Comparison of ENCODE assay signal across 1 cellular context in the genomic region with DNA sequence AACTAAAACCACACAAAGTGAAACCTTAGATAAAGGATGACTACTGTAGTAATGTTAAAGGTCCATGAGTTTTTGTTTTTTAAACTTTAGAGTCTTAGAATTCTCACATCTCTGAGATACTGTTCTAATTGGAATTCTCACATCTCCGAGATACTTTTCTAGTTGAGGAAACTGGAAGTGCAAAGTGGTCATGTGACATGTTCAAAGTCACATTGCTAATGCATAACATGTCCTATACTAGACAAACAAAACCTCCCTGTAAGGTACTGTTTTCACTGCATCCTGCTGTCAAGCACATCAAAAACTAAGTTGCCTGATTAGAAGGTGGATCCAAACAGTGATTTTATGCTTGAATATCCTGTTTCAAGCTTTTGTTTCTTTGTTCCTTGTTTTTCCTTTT.
TF ChIP-seq lines count a peak whose summit lies in the region.

No MANE protein-coding gene starts in this region.

TF ChIP-seq in HepG2, 621 proteins besides CTCF, POLR2A, EP300 and RAD21:
- no peak for TF ChIP-seq MYC (CRISPR knock-in tag; IDR thresholded peaks at IDR 0.05; ENCODE audit: borderline replicate concordance)
- peak; percentile 47; the same call in 1 of the 2 replicates for TF ChIP-seq RAD51 (IDR thresholded peaks at IDR 0.05; ENCODE audit: borderline replicate concordance)
- TF ChIP-seq TEAD3 (CRISPR knock-in tag; optimal IDR thresholded peaks at IDR 0.05; ENCODE audit: borderline replicate concordance), result no peak
- no peak for TF ChIP-seq RORA (CRISPR knock-in tag; IDR thresholded peaks at IDR 0.05)
